11 cellular contexts compared by ENCODE assay signal in the genomic region with DNA sequence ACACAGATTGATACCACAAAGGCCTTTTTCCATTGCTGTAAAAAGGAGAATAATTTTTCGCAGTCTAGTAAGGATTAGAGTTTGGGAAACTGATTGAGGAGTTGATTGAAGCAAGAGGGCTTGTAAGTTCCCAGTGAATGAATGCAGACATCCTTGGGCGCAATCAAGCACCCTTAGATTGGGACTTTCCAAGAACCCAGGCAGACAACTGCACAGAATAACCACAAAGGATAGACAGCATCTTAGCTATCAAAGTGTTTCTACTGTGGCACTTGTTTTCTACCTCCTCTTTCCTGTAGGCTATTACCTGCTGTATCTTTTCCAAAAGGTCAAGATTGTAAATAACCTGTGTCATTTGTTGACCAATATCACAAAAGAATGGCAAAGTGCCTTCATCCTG. TPM values are rescaled to one million over a fixed set of nuclear protein-coding genes. Genes with fewer than 3 reads are reported as not detected.
DNase-seq lines count a peak whose midpoint lies in the region; ATAC-seq and TF ChIP-seq lines count a peak whose summit lies in the region.
"Had no signal": no experiment of that assay in that cellular context is flagged by ENCODE, and none has a peak within 500 bp of the region (broad histone marks: within the 10 kb centered on the region; RNA-seq: fewer than 3 reads in every experiment).

No MANE protein-coding gene starts in this region.

- no peak overlapping the region for H3K14ac ChIP-seq in H9 (ENCODE audit: insufficient read depth, low read length)

- no peak overlapping the region for H3K4ac ChIP-seq in H9 (ENCODE audit: low read depth, low read length)

- H3K36me3 Mint-ChIP-seq in stimulated activated naive CD8-positive, alpha-beta T cell treated with anti-CD3 and anti-CD28 coated beads, Interleukin-15, Interleukin-2, amounts not matched to agents 100 ng/mL and 50 ng/mL, for 24 hours (ENCODE audit: low read depth), result peaks cover 32% of the 10 kb centered on the region
- H3K36me3 Mint-ChIP-seq in effector memory CD8-positive, alpha-beta T cell (ENCODE audit: insufficient read depth), result peaks cover 42% of the 10 kb centered on the region
- H3K36me3 Mint-ChIP-seq in H9 (ENCODE audit: insufficient read depth in 1 of 3, low read depth in 3 of 3), result peaks cover 5 to 25% (median 15%) of the 10 kb centered on the region in 3 experiments; a peak in 5 of 7 replicates

- no peak overlapping the region for H4K91ac ChIP-seq in H9 (ENCODE audit: insufficient read length, low read depth, low read length)

- H3K9me3 ChIP-seq in H9 (ENCODE audit: control insufficient read depth, low read depth, low read length), result no peaks in the 10 kb centered on the region

- H4K20me1 ChIP-seq in H9 (ENCODE audit: control insufficient read depth, insufficient read depth, insufficient read length), result no peaks in the 10 kb centered on the region

- no peak overlapping the region for H2AK5ac ChIP-seq in H9 (ENCODE audit: insufficient read length, low read length)

- no peak overlapping the region for H2BK5ac ChIP-seq in H9 (ENCODE audit: insufficient read length, low read length)

- TF ChIP-seq CTCF in VCaP (conservative IDR thresholded peaks at IDR 0.05), result no peak
- TF ChIP-seq CTCF in H9 (conservative IDR thresholded peaks at IDR 0.05), result no peak

- H3K56ac ChIP-seq in H9 (ENCODE audit: insufficient read length, low read depth, low read length), result no peak overlapping the region

- no peak overlapping the region for H2AFZ ChIP-seq in H9 (ENCODE audit: low read length)

- H3K27me3 Mint-ChIP-seq in stimulated activated naive CD8-positive, alpha-beta T cell treated with anti-CD3 and anti-CD28 coated beads, Interleukin-15, Interleukin-2, amounts not matched to agents 100 ng/mL and 50 ng/mL, for 24 hours, result no peaks in the 10 kb centered on the region
- H3K27me3 Mint-ChIP-seq in effector memory CD8-positive, alpha-beta T cell, result no peaks in the 10 kb centered on the region
- H3K27me3 Mint-ChIP-seq in H9 (ENCODE audit: low read depth), result no peaks in the 10 kb centered on the region
- H3K27me3 Mint-ChIP-seq: progenitor cell of endocrine pancreas had no signal

- H3K79me2 ChIP-seq in H9 (ENCODE audit: insufficient read depth, low read length), result 0 out of 2 replicates have a peak, but pooled peaks cover 2% of the 10 kb centered on the region

- H2BK12ac ChIP-seq in H9 (ENCODE audit: insufficient read length, low read depth, low read length), result no peak overlapping the region

- no peak overlapping the region for H2BK15ac ChIP-seq in H9 (ENCODE audit: low read depth, low read length)

- peak overlapping the region; percentile 90 for H3K4me3 Mint-ChIP-seq in stimulated activated naive CD8-positive, alpha-beta T cell treated with anti-CD3 and anti-CD28 coated beads, Interleukin-15, Interleukin-2, amounts not matched to agents 100 ng/mL and 50 ng/mL, for 24 hours
- peak overlapping the region; percentile 29 to 57 for H3K4me3 Mint-ChIP-seq in effector memory CD8-positive, alpha-beta T cell
- H3K4me3 Mint-ChIP-seq in H9, result no peak overlapping the region

- peak overlapping the region; percentile 98 for H3K27ac Mint-ChIP-seq in stimulated activated naive CD8-positive, alpha-beta T cell treated with anti-CD3 and anti-CD28 coated beads, Interleukin-15, Interleukin-2, amounts not matched to agents 100 ng/mL and 50 ng/mL, for 24 hours
- peak overlapping the region; percentile 99 to 100 for H3K27ac Mint-ChIP-seq in effector memory CD8-positive, alpha-beta T cell
- no peak overlapping the region for H3K27ac Mint-ChIP-seq in H9
- H3K27ac Mint-ChIP-seq: progenitor cell of endocrine pancreas had no signal

- WGBS in H9 (ENCODE audit: extremely low coverage, insufficient read length, low lambda C conversion rate), result no CpG with 5 or more reads among the region's 2 CpGs

- no peak overlapping the region for H2BK120ac ChIP-seq in H9 (ENCODE audit: low read depth, low read length, poor library complexity, severe bottlenecking)

- ATAC-seq in stimulated activated naive CD8-positive, alpha-beta T cell treated with anti-CD3 and anti-CD28 coated beads, Interleukin-15, Interleukin-2, amounts not matched to agents 100 U/mL and 50 U/mL, for 24 hours, result no peak
- ATAC-seq in effector memory CD8-positive, alpha-beta T cell (replicated peaks), result no peak
- ATAC-seq in GM21723 (IDR thresholded peaks at IDR 0.05; ENCODE audit: unreplicated experiment), result no peak
- ATAC-seq: foreskin keratinocyte had no signal

- H3K9ac ChIP-seq in H9 (ENCODE audit: extremely low read depth, insufficient read length, low read length), result no peak overlapping the region

- no peak overlapping the region for H4K8ac ChIP-seq in H9 (replicated peaks; ENCODE audit: insufficient read length, low read depth, low read length)

- no peak overlapping the region for H3K23ac ChIP-seq in H9 (ENCODE audit: insufficient read length, low read depth, low read length)

- H3K4me2 ChIP-seq in H9 (ENCODE audit: insufficient read depth, insufficient read length, low read length), result no peak overlapping the region

- no peaks in the 10 kb centered on the region for H3K4me1 ChIP-seq in H9 (ENCODE audit: insufficient read depth, low read length)

- no peak overlapping the region for H4K5ac ChIP-seq in H9 (ENCODE audit: insufficient read length, low read depth, low read length)

- no peaks in the 10 kb centered on the region for H3K79me1 ChIP-seq in H9 (ENCODE audit: insufficient read depth, low read depth, low read length, poor library complexity, severe bottlenecking)

- peaks cover 56% of the 10 kb centered on the region for H3K4me1 Mint-ChIP-seq in stimulated activated naive CD8-positive, alpha-beta T cell treated with anti-CD3 and anti-CD28 coated beads, Interleukin-15, Interleukin-2, amounts not matched to agents 100 ng/mL and 50 ng/mL, for 24 hours (ENCODE audit: low read depth)
- H3K4me1 Mint-ChIP-seq in effector memory CD8-positive, alpha-beta T cell (ENCODE audit: low read depth in 2 of 2), result peaks cover 24 to 43% of the 10 kb centered on the region in 2 donors
- H3K4me1 Mint-ChIP-seq in H9, result peaks cover 11 to 12% of the 10 kb centered on the region in 2 experiments

- H3K27me3 ChIP-seq in H9 (ENCODE audit: insufficient read depth, low read length), result no peaks in the 10 kb centered on the region
- H3K27me3 ChIP-seq: foreskin keratinocyte had no signal

- H3K18ac ChIP-seq in H9 (ENCODE audit: insufficient read length, low read depth, low read length), result no peak overlapping the region

- H3K27ac ChIP-seq in VCaP, result peak overlapping the region; percentile 94
- H3K27ac ChIP-seq in H9 (ENCODE audit: insufficient read length, low read depth, low read length), result no peak overlapping the region
- H3K27ac ChIP-seq: foreskin keratinocyte had no signal

- no peaks in the 10 kb centered on the region for H3K9me3 Mint-ChIP-seq in stimulated activated naive CD8-positive, alpha-beta T cell treated with anti-CD3 and anti-CD28 coated beads, Interleukin-15, Interleukin-2, amounts not matched to agents 100 ng/mL and 50 ng/mL, for 24 hours
- no peaks in the 10 kb centered on the region for H3K9me3 Mint-ChIP-seq in effector memory CD8-positive, alpha-beta T cell
- H3K9me3 Mint-ChIP-seq in H9, result no peaks in the 10 kb centered on the region

- H3T11ph ChIP-seq in H9 (ENCODE audit: low read length), result no peak overlapping the region

- DNase-seq in stimulated activated naive CD8-positive, alpha-beta T cell treated with anti-CD3 and anti-CD28 coated beads, Interleukin-15, Interleukin-2, amounts not matched to agents 100 U/mL and 50 U/mL, for 24 hours, result no peak
- no peak for DNase-seq in effector memory CD8-positive, alpha-beta T cell
- DNase-seq in GDM1 (lab: John Stamatoyannopoulos, UW) (no peak), H9 (no peak), GOT3 (lab: John Stamatoyannopoulos, UW) (no peak)
- DNase-seq: foreskin keratinocyte, KG1 had no signal

- no peaks in the 10 kb centered on the region for H3K23me2 ChIP-seq in H9 (ENCODE audit: insufficient read length, low read depth, low read length, poor library complexity, severe bottlenecking)

- no peak overlapping the region for H2BK20ac ChIP-seq in H9 (ENCODE audit: low read depth, low read length, poor library complexity, severe bottlenecking)

RNA-seq across cellular contexts. Expression of a gene that starts 2.6 kb away (rescaled TPM):
- total RNA-seq in H9 (2021), result 19.9 and 20.5 TPM in 2 replicates

Comparison
In these comparisons a context has a peak if more than half of its experiments do, and no peak if none do; other contexts are left out.
1. H3K27ac Mint-ChIP-seq: peak in stimulated activated naive CD8-positive, alpha-beta T cell treated with anti-CD3 and anti-CD28 coated beads, Interleukin-15, Interleukin-2, amounts not matched to agents 100 ng/mL and 50 ng/mL, for 24 hours (single experiment) and effector memory CD8-positive, alpha-beta T cell (2 of 2); none in H9 (0 of 3).
2. H3K4me3 Mint-ChIP-seq: peak in stimulated activated naive CD8-positive, alpha-beta T cell treated with anti-CD3 and anti-CD28 coated beads, Interleukin-15, Interleukin-2, amounts not matched to agents 100 ng/mL and 50 ng/mL, for 24 hours (single experiment) and effector memory CD8-positive, alpha-beta T cell (2 of 2); none in H9 (0 of 2).